Comparison of ENCODE assay signal across 1 cellular context in the genomic region with DNA sequence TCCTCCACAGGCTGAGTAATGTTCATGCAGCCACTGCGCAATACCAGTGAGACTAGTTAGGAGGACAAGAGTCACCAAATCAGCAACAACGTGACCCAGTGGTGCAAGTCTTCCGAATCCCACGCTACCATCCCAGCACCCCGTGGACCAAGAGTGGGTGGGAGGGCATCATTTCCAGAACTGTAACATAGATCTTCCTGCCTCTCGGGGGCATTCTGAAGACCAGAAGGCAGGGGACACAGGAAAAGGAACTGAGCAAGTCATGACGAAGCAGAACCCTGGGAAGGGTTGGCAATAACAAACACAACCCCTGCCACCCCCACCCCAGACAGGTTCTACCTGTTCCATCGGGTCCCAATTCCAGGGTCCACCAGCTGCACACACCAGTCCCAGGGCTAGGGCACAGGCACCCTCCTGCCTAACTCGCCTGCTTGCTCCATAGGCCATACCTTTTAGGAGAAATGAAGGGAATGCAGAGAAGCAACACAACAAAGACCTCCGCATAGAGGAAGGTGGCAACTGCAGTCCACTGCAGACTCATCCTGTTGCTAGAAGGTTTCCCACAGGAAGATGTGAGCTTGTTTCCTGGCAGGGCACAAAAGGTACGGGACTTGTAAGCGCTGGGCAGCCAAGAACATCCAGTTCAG.
TF ChIP-seq lines count a peak whose summit lies in the region.

No MANE protein-coding gene starts in this region.

TF ChIP-seq in GM23338, 12 proteins besides CTCF, POLR2A, EP300 and RAD21 (continued from another document):
- TF ChIP-seq, protein P1, sequence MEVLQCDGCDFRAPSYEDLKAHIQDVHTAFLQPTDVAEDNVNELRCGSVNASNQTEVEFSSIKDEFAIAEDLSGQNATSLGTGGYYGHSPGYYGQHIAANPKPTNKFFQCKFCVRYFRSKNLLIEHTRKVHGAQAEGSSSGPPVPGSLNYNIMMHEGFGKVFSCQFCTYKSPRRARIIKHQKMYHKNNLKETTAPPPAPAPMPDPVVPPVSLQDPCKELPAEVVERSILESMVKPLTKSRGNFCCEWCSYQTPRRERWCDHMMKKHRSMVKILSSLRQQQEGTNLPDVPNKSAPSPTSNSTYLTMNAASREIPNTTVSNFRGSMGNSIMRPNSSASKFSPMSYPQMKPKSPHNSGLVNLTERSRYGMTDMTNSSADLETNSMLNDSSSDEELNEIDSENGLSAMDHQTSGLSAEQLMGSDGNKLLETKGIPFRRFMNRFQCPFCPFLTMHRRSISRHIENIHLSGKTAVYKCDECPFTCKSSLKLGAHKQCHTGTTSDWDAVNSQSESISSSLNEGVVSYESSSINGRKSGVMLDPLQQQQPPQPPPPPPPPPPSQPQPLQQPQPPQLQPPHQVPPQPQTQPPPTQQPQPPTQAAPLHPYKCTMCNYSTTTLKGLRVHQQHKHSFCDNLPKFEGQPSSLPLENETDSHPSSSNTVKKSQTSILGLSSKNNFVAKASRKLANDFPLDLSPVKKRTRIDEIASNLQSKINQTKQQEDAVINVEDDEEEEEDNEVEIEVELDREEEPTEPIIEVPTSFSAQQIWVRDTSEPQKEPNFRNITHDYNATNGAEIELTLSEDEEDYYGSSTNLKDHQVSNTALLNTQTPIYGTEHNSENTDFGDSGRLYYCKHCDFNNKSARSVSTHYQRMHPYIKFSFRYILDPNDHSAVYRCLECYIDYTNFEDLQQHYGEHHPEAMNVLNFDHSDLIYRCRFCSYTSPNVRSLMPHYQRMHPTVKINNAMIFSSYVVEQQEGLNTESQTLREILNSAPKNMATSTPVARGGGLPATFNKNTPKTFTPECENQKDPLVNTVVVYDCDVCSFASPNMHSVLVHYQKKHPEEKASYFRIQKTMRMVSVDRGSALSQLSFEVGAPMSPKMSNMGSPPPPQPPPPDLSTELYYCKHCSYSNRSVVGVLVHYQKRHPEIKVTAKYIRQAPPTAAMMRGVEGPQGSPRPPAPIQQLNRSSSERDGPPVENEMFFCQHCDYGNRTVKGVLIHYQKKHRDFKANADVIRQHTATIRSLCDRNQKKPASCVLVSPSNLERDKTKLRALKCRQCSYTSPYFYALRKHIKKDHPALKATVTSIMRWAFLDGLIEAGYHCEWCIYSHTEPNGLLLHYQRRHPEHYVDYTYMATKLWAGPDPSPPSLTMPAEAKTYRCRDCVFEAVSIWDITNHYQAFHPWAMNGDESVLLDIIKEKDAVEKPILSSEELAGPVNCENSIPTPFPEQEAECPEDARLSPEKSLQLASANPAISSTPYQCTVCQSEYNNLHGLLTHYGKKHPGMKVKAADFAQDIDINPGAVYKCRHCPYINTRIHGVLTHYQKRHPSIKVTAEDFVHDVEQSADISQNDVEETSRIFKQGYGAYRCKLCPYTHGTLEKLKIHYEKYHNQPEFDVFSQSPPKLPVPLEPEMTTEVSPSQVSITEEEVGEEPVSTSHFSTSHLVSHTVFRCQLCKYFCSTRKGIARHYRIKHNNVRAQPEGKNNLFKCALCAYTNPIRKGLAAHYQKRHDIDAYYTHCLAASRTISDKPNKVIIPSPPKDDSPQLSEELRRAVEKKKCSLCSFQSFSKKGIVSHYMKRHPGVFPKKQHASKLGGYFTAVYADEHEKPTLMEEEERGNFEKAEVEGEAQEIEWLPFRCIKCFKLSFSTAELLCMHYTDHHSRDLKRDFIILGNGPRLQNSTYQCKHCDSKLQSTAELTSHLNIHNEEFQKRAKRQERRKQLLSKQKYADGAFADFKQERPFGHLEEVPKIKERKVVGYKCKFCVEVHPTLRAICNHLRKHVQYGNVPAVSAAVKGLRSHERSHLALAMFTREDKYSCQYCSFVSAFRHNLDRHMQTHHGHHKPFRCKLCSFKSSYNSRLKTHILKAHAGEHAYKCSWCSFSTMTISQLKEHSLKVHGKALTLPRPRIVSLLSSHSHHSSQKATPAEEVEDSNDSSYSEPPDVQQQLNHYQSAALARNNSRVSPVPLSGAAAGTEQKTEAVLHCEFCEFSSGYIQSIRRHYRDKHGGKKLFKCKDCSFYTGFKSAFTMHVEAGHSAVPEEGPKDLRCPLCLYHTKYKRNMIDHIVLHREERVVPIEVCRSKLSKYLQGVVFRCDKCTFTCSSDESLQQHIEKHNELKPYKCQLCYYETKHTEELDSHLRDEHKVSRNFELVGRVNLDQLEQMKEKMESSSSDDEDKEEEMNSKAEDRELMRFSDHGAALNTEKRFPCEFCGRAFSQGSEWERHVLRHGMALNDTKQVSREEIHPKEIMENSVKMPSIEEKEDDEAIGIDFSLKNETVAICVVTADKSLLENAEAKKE (CRISPR knock-in tag; IDR thresholded peaks at IDR 0.05), result no peak
- TF ChIP-seq NANOG (IDR thresholded peaks at IDR 0.05; ENCODE audit: borderline replicate concordance), result no peak
- TF ChIP-seq ETS1 (IDR thresholded peaks at IDR 0.05), result no peak
- TF ChIP-seq EZH2 (IDR thresholded peaks at IDR 0.05; ENCODE audit: low read depth, unreplicated experiment), result no peak
